Comparison of ENCODE assay signal across 17 cellular contexts in the genomic region with DNA sequence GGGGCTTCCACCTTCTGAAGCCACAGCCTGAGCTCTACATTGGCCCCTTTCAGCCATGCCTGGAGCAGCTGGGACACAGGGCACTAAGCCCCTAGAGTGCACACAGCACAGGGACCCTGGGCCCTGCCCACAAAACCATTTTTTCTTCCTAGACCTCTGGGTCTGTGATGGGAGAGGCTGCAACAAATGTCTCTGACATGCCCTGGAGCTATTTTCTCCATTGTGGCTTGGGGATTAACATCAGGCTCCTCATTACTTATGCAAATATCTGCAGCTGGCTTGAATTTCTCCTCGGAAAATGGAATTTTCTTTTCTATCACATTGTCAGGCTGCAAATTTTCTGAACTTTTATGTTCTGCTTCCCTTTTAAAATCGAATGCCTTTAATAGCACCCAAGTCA.
DNase-seq lines count a peak whose midpoint lies in the region; ATAC-seq lines count a peak whose summit lies in the region.
"Had no signal": no experiment of that assay in that cellular context is flagged by ENCODE, and none has a peak within 500 bp of the region (broad histone marks: within the 10 kb centered on the region; RNA-seq: fewer than 3 reads in every experiment).

No MANE protein-coding gene starts in this region.

- H3K9me3 ChIP-seq in NT2/D1 (ENCODE audit: insufficient read depth, low read length) (peaks cover 20% of the 10 kb centered on the region), SK-N-MC (ENCODE audit: low read depth, low read length) (peaks cover 2% of the 10 kb centered on the region; the same call in 1 of the 2 replicates)
- H3K9me3 ChIP-seq: BLaER1 had no signal

- ATAC-seq in HG03432 (IDR thresholded peaks at IDR 0.05; ENCODE audit: unreplicated experiment), result no peak
- ATAC-seq: CD8-positive, alpha-beta T cell; GM23338; HCT116 had no signal

- H3K27me3 ChIP-seq in NT2/D1 (ENCODE audit: insufficient read depth, insufficient read length), result no peaks in the 10 kb centered on the region
- H3K27me3 ChIP-seq: BLaER1 had no signal

- no peak overlapping the region for H3K4me3 ChIP-seq in NT2/D1 (ENCODE audit: insufficient read length, low read depth)
- no peak overlapping the region for H3K4me3 ChIP-seq in SK-N-MC
- H3K4me3 ChIP-seq: BLaER1, GM23338 had no signal

- H3K36me3 ChIP-seq in NT2/D1 (ENCODE audit: insufficient read depth, insufficient read length, low read length) (no peaks in the 10 kb centered on the region), SK-N-MC (ENCODE audit: insufficient read depth, low read length) (no peaks in the 10 kb centered on the region)
- H3K36me3 ChIP-seq: BLaER1 had no signal

- H3K9ac ChIP-seq in NT2/D1 (ENCODE audit: insufficient read length, low read depth), result no peak overlapping the region
- H3K9ac ChIP-seq in SK-N-MC (ENCODE audit: insufficient read length), result no peak overlapping the region
- H3K9ac ChIP-seq: BLaER1 had no signal

- DNase-seq in EH (ENCODE audit: low read depth) (peak; percentile 25), NT2/D1 (ENCODE audit: low read depth, low spot score) (peak; percentile 9), SK-N-MC (ENCODE audit: low read depth, low spot score) (peak; percentile 62), NOMO-1 treated with dmso at 0.1 percent for 144 hours (lab: John Stamatoyannopoulos, UW; ENCODE audit: unreplicated experiment) (no peak), putamen (ENCODE audit: low spot score) (no peak)
- DNase-seq: Caco-2; CD4-positive, CD25-positive, alpha-beta regulatory T cell; CD8-positive, alpha-beta T cell; DMS153; DMS79; GF-D8; H9 had no signal

- peaks cover 2% of the 10 kb centered on the region for H3K4me1 ChIP-seq in NT2/D1 (ENCODE audit: insufficient read depth, insufficient read length)
- H3K4me1 ChIP-seq: BLaER1, Caco-2 had no signal

- peak overlapping the region; percentile 58 for H3K27ac ChIP-seq in SK-N-MC
- H3K27ac ChIP-seq: BLaER1, C4-2B had no signal

Comparison
In these comparisons a context has a peak if more than half of its experiments do, and no peak if none do; other contexts are left out.
1. DNase-seq: peak in EH (single experiment), NT2/D1 (single experiment) and SK-N-MC (single experiment); none in NOMO-1 treated with dmso at 0.1 percent for 144 hours (single experiment) and putamen (single experiment).